ENCODE assay signal across 10 cellular contexts in the genomic region with DNA sequence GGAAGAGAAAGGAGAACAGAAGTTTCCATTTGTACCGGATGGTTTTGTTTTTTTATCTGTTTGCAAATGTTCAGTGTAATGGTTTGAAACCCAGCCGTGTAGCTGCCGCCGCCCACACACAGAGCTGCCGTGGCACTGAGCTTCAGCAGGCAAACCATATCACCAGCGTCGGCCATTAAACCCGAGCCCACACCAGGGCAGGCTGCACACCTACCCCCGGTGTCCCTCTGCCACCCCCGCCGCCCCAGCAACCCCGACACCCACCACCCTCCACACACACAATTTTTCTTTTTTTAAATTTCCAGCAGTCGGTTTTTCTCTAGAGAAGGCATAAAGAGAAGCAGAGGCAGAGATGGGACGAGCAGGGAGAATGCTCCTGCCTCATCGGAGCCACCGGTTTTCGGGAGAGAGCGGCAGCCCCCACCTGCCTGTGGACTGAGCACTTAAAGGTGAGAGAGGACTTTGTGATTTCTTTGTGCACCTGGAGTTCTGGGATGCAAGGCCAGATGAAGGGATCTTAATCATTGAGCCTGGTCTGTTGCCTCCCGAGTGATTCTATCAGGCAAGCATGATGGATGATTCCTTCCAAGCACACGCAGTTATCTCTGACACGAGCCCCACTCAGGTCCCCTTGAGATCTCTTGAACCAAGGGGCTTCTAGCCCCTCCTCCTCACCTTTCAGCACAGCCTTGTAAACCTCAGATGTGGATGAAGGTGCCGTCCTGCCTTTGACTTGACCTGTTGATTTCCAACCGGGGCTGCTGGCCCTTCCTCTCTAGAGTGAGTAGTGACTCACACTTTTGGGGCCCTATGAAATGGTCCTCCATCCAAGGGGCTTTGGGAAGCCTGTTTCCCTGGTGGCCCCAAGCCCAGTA. TPM values are rescaled to one million over a fixed set of nuclear protein-coding genes. Genes with fewer than 3 reads are reported as not detected.
A peak's percentile ranks its signal among the peaks of the same experiment; 100 is the strongest.
DNase-seq lines count a peak whose midpoint lies in the region; ATAC-seq and TF ChIP-seq lines count a peak whose summit lies in the region.
"Had no signal": no experiment of that assay in that cellular context is flagged by ENCODE, and none has a peak within 500 bp of the region (broad histone marks: within the 10 kb centered on the region; RNA-seq: fewer than 3 reads in every experiment).

No MANE protein-coding gene starts in this region.

- 69 to 71% methylated on average over 23 of the region's 23 CpGs for WGBS in thyroid gland, 2 donors
- WGBS in ovary, 3 donors: 32 to 43% (median 37%) methylated on average over 23 of the region's 23 CpGs

- TF ChIP-seq EP300 in ovary (IDR thresholded peaks at IDR 0.05): no peak

- H3K27me3 ChIP-seq in ascending aorta (no peaks in the 10 kb centered on the region), thyroid gland (no peaks in the 10 kb centered on the region), ovary (no peaks in the 10 kb centered on the region)

- peaks cover 4% of the 10 kb centered on the region for H3K36me3 Mint-ChIP-seq in activated CD4-positive, alpha-beta T cell treated with anti-CD3 and anti-CD28 coated beads, Interleukin-2, amount 10 ng/mL, durations not matched to agents 24 days and 14 days (ENCODE audit: low read depth)

- no peaks in the 10 kb centered on the region for H3K9me3 Mint-ChIP-seq in activated CD4-positive, alpha-beta T cell treated with anti-CD3 and anti-CD28 coated beads, Interleukin-2, amount 10 ng/mL, durations not matched to agents 24 days and 14 days

- H3K27me3 Mint-ChIP-seq in activated CD4-positive, alpha-beta T cell treated with anti-CD3 and anti-CD28 coated beads, Interleukin-2, amount 10 ng/mL, durations not matched to agents 24 days and 14 days: no peaks in the 10 kb centered on the region

- H3K4me3 Mint-ChIP-seq in activated CD4-positive, alpha-beta T cell treated with anti-CD3 and anti-CD28 coated beads, Interleukin-2, amount 10 ng/mL, durations not matched to agents 24 days and 14 days: peak overlapping the region; percentile 70

- TF ChIP-seq CTCF in ascending aorta (IDR thresholded peaks at IDR 0.05): no peak
- no peak for TF ChIP-seq CTCF in thyroid gland (IDR thresholded peaks at IDR 0.05)
- no peak for TF ChIP-seq CTCF in ovary (IDR thresholded peaks at IDR 0.05)

- ATAC-seq in GM18519 (IDR thresholded peaks at IDR 0.05; ENCODE audit: low FRiP score, unreplicated experiment) (no peak), HG02973 (IDR thresholded peaks at IDR 0.05; ENCODE audit: unreplicated experiment) (no peak)

- H3K9me3 ChIP-seq in ascending aorta: no peaks in the 10 kb centered on the region
- H3K9me3 ChIP-seq in thyroid gland: no peaks in the 10 kb centered on the region
- H3K9me3 ChIP-seq in ovary: no peaks in the 10 kb centered on the region

- peak overlapping the region; percentile 69 for H3K27ac Mint-ChIP-seq in activated CD4-positive, alpha-beta T cell treated with anti-CD3 and anti-CD28 coated beads, Interleukin-2, amount 10 ng/mL, durations not matched to agents 24 days and 14 days

- peaks cover 59% of the 10 kb centered on the region for H3K4me1 Mint-ChIP-seq in activated CD4-positive, alpha-beta T cell treated with anti-CD3 and anti-CD28 coated beads, Interleukin-2, amount 10 ng/mL, durations not matched to agents 24 days and 14 days

- peak overlapping the region; percentile 53 to 56 for H3K27ac ChIP-seq in ascending aorta
- H3K27ac ChIP-seq in skin epidermis: peak overlapping the region in 19 of 21 experiments; percentile 3 to 88 (median 69)
- peak overlapping the region in 2 of 3 donors; percentile 24 to 40 for H3K27ac ChIP-seq in thyroid gland
- H3K27ac ChIP-seq in ovary: no peak overlapping the region

- H3K4me1 ChIP-seq in ascending aorta (peaks cover 3 to 22% of the 10 kb centered on the region in 2 donors), thyroid gland (peaks cover 0 to 4% of the 10 kb centered on the region in 2 donors), ovary (ENCODE audit: insufficient read depth) (no peaks in the 10 kb centered on the region)

- H3K36me3 ChIP-seq in ascending aorta (no peaks in the 10 kb centered on the region), thyroid gland (no peaks in the 10 kb centered on the region), ovary (no peaks in the 10 kb centered on the region)

- H3K4me3 ChIP-seq in ascending aorta (peak overlapping the region in 1 of 2 donors; percentile 38), skin epidermis (peak overlapping the region in 5 of 7 experiments; percentile 3 to 25 (median 17)), thyroid gland (replicated peaks in 1 of 3) (no peak overlapping the region), ovary (no peak overlapping the region)
- H3K4me3 ChIP-seq: smooth muscle cell had no signal

- intact Hi-C loops in activated CD4-positive, alpha-beta T cell treated with anti-CD3 and anti-CD28 coated beads, Interleukin-2, amount 10 ng/mL, durations not matched to agents 24 days and 14 days (cut with micrococcal nuclease): loop anchor here (1.0 to 5.0 kb wide), 4 partner anchors 19 to 59 kb away; no protein-coding TSS in a partner anchor
- intact Hi-C loops in ascending aorta (cut with DNase I) (no loop called here), thyroid gland (cut with DNase I) (no loop called here), ovary (cut with DNase I) (no loop called here)

- peak; percentile 84 for DNase-seq in activated CD4-positive, alpha-beta T cell treated with anti-CD3 and anti-CD28 coated beads, Interleukin-2, amount 10 ng/mL, durations not matched to agents 24 days and 14 days
- no peak for DNase-seq in ascending aorta (ENCODE audit: low spot score in 2 of 2)
- no peak for DNase-seq in thyroid gland
- DNase-seq in NCI-H2171 (lab: John Stamatoyannopoulos, UW): no peak
- no peak for DNase-seq in ovary

- TF ChIP-seq POLR2A in thyroid gland (IDR thresholded peaks at IDR 0.05) (no peak), ovary (IDR thresholded peaks at IDR 0.05) (no peak)

RNA-seq across cellular contexts. Expression of a gene that starts 17.5 kb away (rescaled TPM):
- total RNA-seq in activated CD4-positive, alpha-beta T cell treated with anti-CD3 and anti-CD28 coated beads, Interleukin-2, amount 10 ng/mL, durations not matched to agents 24 days and 14 days: 3.1 and 3.4 TPM in 2 replicates
- total RNA-seq in ascending aorta: 0.53 TPM
- total RNA-seq in thyroid gland: 1 to 10 TPM in 3 of 4 donors, under 1 TPM in 1; 0.78 to 2.3 (median 1.6) TPM
- total RNA-seq in ovary: under 1 TPM in 6 of 7 donors, not detected in 1; 0.05 to 0.36 (median 0.15) TPM
- under 1 TPM; 0.06 to 0.30 TPM for polyA plus RNA-seq in ovary
- total RNA-seq: astrocyte, smooth muscle cell had no signal
- polyA plus RNA-seq: smooth muscle cell had no signal

Comparison
In these comparisons a context has a peak if more than half of its experiments do, and no peak if none do; other contexts are left out.
1. H3K27ac ChIP-seq: peak in ascending aorta (2 of 2), skin epidermis (19 of 21) and thyroid gland (2 of 3); none in ovary (0 of 2).
2. H3K4me3 ChIP-seq: peak in skin epidermis (5 of 7); none in thyroid gland (0 of 3) and ovary (single experiment).